28 cellular contexts compared by ENCODE assay signal in the genomic region with DNA sequence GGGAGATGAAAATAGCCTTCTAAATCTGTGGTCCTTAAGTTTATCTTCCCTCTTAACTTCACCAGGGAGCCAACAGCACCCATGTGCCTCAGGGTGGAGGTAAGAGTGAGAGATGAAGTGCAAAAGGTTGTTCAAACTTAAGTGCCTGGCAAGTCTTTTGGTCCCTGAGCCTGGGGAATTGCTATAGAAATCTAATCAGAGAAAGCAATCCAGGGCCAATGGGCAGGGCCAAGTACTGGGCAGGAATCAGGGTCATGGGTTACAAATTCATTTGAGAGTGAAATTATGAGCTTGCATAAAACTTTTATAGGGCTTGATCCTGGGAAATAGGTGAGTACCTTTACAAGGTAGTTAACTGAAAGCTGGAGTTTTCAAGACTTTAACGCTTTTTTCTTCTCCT. TPM values are rescaled to one million over a fixed set of nuclear protein-coding genes. Genes with fewer than 3 reads are reported as not detected.
DNase-seq lines count a peak whose midpoint lies in the region; ATAC-seq and TF ChIP-seq lines count a peak whose summit lies in the region.
"Had no signal": no experiment of that assay in that cellular context is flagged by ENCODE, and none has a peak within 500 bp of the region (broad histone marks: within the 10 kb centered on the region; RNA-seq: fewer than 3 reads in every experiment).

No MANE protein-coding gene starts in this region.

- peak overlapping the region; percentile 18 for H3K27ac Mint-ChIP-seq in activated naive CD8-positive, alpha-beta T cell treated with anti-CD3 and anti-CD28 coated beads, Interleukin-2, amount 10 ng/mL, durations not matched to agents 7 days and 5 days
- H3K27ac Mint-ChIP-seq in activated naive CD8-positive, alpha-beta T cell treated with anti-CD3 and anti-CD28 coated beads, Interleukin-2, amount 50 U/mL, for 24 hours, result no peak overlapping the region
- H3K27ac Mint-ChIP-seq in MCF 10A (ENCODE audit: low read depth, unreplicated experiment), result peak overlapping the region; percentile 84
- no peak overlapping the region for H3K27ac Mint-ChIP-seq in stimulated activated naive CD8-positive, alpha-beta T cell treated with anti-CD3 and anti-CD28 coated beads, Interleukin-15, amount 100 ng/mL, for 72 hours
- H3K27ac Mint-ChIP-seq: activated naive CD8-positive, alpha-beta T cell treated with anti-CD3 and anti-CD28 coated beads for 36 hours; CD8-positive, alpha-beta T cell; WTC11 had no signal

- H3K9ac ChIP-seq in mucosa of rectum (ENCODE audit: low read depth in 1 of 2, low read length in 2 of 2), result peak overlapping the region; percentile 49 to 68

- no peak for TF ChIP-seq CTCF in MCF 10A (IDR thresholded peaks at IDR 0.05; ENCODE audit: unreplicated experiment)

- CTCF ChIA-PET in MCF 10A (lab: Yijun Ruan, JAX), result interaction anchor here (0.7 to 5.3 kb wide), 12 partner anchors 10 to 184 kb away, joined by 3 to 42 read pairs (median 6); a partner anchor contains a TSS

- H3K27ac ChIP-seq in mucosa of rectum (ENCODE audit: low read depth in 2 of 2, low read length in 2 of 2), result peak overlapping the region; percentile 87 to 89
- H3K27ac ChIP-seq: spleen, tibial artery had no signal

- no peak for ATAC-seq in activated naive CD8-positive, alpha-beta T cell treated with anti-CD3 and anti-CD28 coated beads, Interleukin-2, amount 10 ng/mL, durations not matched to agents 7 days and 5 days (ENCODE audit: low read depth)
- no peak for ATAC-seq in activated naive CD8-positive, alpha-beta T cell treated with anti-CD3 and anti-CD28 coated beads, Interleukin-2, amount 50 U/mL, for 24 hours
- ATAC-seq in stimulated activated naive CD8-positive, alpha-beta T cell treated with anti-CD3 and anti-CD28 coated beads, Interleukin-15, amount 100 ng/mL, for 72 hours, result no peak
- ATAC-seq: CD8-positive, alpha-beta T cell; foreskin keratinocyte; natural killer cell; stimulated activated naive CD8-positive, alpha-beta T cell treated with anti-CD3 and anti-CD28 coated beads, Interleukin-15, Interleukin-2, amounts not matched to agents 100 U/mL and 50 U/mL, for 24 hours; WTC11 had no signal

- no peaks in the 10 kb centered on the region for H3K9me3 ChIP-seq in mucosa of rectum (ENCODE audit: control insufficient read depth in 2 of 2, low read length in 2 of 2)
- H3K9me3 ChIP-seq: spleen, tibial artery had no signal

- intact Hi-C loops in MCF 10A (cut with micrococcal nuclease), result no loop called here

- peaks cover 33% of the 10 kb centered on the region for H3K4me1 Mint-ChIP-seq in activated naive CD8-positive, alpha-beta T cell treated with anti-CD3 and anti-CD28 coated beads, Interleukin-2, amount 10 ng/mL, durations not matched to agents 7 days and 5 days
- H3K4me1 Mint-ChIP-seq in activated naive CD8-positive, alpha-beta T cell treated with anti-CD3 and anti-CD28 coated beads, Interleukin-2, amount 50 U/mL, for 24 hours, result peaks cover 47% of the 10 kb centered on the region
- peaks cover 31% of the 10 kb centered on the region for H3K4me1 Mint-ChIP-seq in MCF 10A (ENCODE audit: insufficient read depth, unreplicated experiment)
- H3K4me1 Mint-ChIP-seq in stimulated activated naive CD8-positive, alpha-beta T cell treated with anti-CD3 and anti-CD28 coated beads, Interleukin-15, amount 100 ng/mL, for 72 hours, result peaks cover 46% of the 10 kb centered on the region
- H3K4me1 Mint-ChIP-seq: WTC11 had no signal

- no TSS peak for BruUV-seq in MCF 10A (replicated peaks; lab: Mats Ljungman, UMichigan)

- H3K9me3 Mint-ChIP-seq in activated naive CD8-positive, alpha-beta T cell treated with anti-CD3 and anti-CD28 coated beads, Interleukin-2, amount 10 ng/mL, durations not matched to agents 7 days and 5 days, result peaks cover 2% of the 10 kb centered on the region
- peaks cover 3% of the 10 kb centered on the region for H3K9me3 Mint-ChIP-seq in activated naive CD8-positive, alpha-beta T cell treated with anti-CD3 and anti-CD28 coated beads, Interleukin-2, amount 50 U/mL, for 24 hours
- no peaks in the 10 kb centered on the region for H3K9me3 Mint-ChIP-seq in MCF 10A (ENCODE audit: unreplicated experiment)
- H3K9me3 Mint-ChIP-seq in stimulated activated naive CD8-positive, alpha-beta T cell treated with anti-CD3 and anti-CD28 coated beads, Interleukin-15, amount 100 ng/mL, for 72 hours, result no peaks in the 10 kb centered on the region
- H3K9me3 Mint-ChIP-seq: activated T-helper 1 cell treated with anti-CD3 and anti-CD28 coated beads, Interleukin-12 subunit alpha, Interleukin-12 subunit beta, Interleukin-2, Interleukin-4 antibody, amounts not matched to agents 30 ng/mL and 10 ng/mL and 1 ng/mL, durations not matched to agents 14 hours and 24 hours and 36 hours; CD8-positive, alpha-beta T cell; natural killer cell; WTC11 had no signal

- H3K36me3 ChIP-seq in mucosa of rectum (ENCODE audit: control insufficient read depth in 2 of 2, insufficient read depth in 2 of 2, low read length in 2 of 2), result no peaks in the 10 kb centered on the region
- H3K36me3 ChIP-seq: spleen, tibial artery had no signal

- POLR2A ChIA-PET in activated naive CD8-positive, alpha-beta T cell treated with anti-CD3 and anti-CD28 coated beads, Interleukin-2, amount 10 ng/mL, durations not matched to agents 7 days and 5 days (lab: Charles Lee), result interaction anchor here (1.3 to 4.4 kb wide), 2 partner anchors 20 to 48 kb away, joined by 3 to 24 read pairs; no protein-coding TSS in a partner anchor
- POLR2A ChIA-PET in MCF 10A (lab: Yijun Ruan, JAX), result interaction anchor here (0.6 to 13.5 kb wide), 21 partner anchors 9 to 1406 kb away, joined by 3 to 222 read pairs (median 17); a partner anchor contains a TSS

- no peak for DNase-seq in activated naive CD8-positive, alpha-beta T cell treated with anti-CD3 and anti-CD28 coated beads, Interleukin-2, amount 10 ng/mL, durations not matched to agents 7 days and 5 days
- no peak for DNase-seq in activated naive CD8-positive, alpha-beta T cell treated with anti-CD3 and anti-CD28 coated beads, Interleukin-2, amount 50 U/mL, for 24 hours
- DNase-seq in MCF 10A (ENCODE audit: unreplicated experiment) (no peak), NCI-H1105 (lab: John Stamatoyannopoulos, UW) (no peak), HUDEP-2 (lab: John Stamatoyannopoulos, UW; ENCODE audit: unreplicated experiment in 76 of 76) (no peak), middle frontal gyrus (ENCODE audit: extremely low spot score, low spot score) (no peak)
- no peak for DNase-seq in stimulated activated naive CD8-positive, alpha-beta T cell treated with anti-CD3 and anti-CD28 coated beads, Interleukin-15, amount 100 ng/mL, for 72 hours
- DNase-seq: 8988T; activated CD4-positive, alpha-beta T cell treated with anti-CD3 and anti-CD28 coated beads, Interleukin-2, amount 50 U/mL, for 1 hour; activated naive CD8-positive, alpha-beta T cell treated with anti-CD3 and anti-CD28 coated beads for 36 hours; CD8-positive, alpha-beta T cell; DMS153; effector CD4-positive, alpha-beta T cell; erythroblast; foreskin keratinocyte; GDM1; natural killer cell; NCI-H1048; NCI-H187 treated with DMSO at 0.1 percent for 48 hours; Right ventricle myocardium superior; spleen; stimulated activated CD4-positive, alpha-beta T cell treated with anti-CD3 and anti-CD28 coated beads, Interleukin-4, amount 100 ng/mL, for 24 hours; stimulated activated naive CD8-positive, alpha-beta T cell treated with anti-CD3 and anti-CD28 coated beads, Interleukin-15, Interleukin-2, amounts not matched to agents 100 U/mL and 50 U/mL, for 24 hours; T-helper 9 cell; tibial artery had no signal

- H3K4me3 Mint-ChIP-seq in activated naive CD8-positive, alpha-beta T cell treated with anti-CD3 and anti-CD28 coated beads, Interleukin-2, amount 10 ng/mL, durations not matched to agents 7 days and 5 days, result no peak overlapping the region
- no peak overlapping the region for H3K4me3 Mint-ChIP-seq in activated naive CD8-positive, alpha-beta T cell treated with anti-CD3 and anti-CD28 coated beads, Interleukin-2, amount 50 U/mL, for 24 hours
- H3K4me3 Mint-ChIP-seq in MCF 10A (ENCODE audit: unreplicated experiment), result no peak overlapping the region
- H3K4me3 Mint-ChIP-seq in stimulated activated naive CD8-positive, alpha-beta T cell treated with anti-CD3 and anti-CD28 coated beads, Interleukin-15, amount 100 ng/mL, for 72 hours, result no peak overlapping the region
- H3K4me3 Mint-ChIP-seq: activated naive CD8-positive, alpha-beta T cell treated with anti-CD3 and anti-CD28 coated beads for 36 hours; activated T-helper 1 cell treated with anti-CD3 and anti-CD28 coated beads, Interleukin-12 subunit alpha, Interleukin-12 subunit beta, Interleukin-2, Interleukin-4 antibody, amounts not matched to agents 30 ng/mL and 10 ng/mL and 1 ng/mL, durations not matched to agents 14 hours and 24 hours and 36 hours; CD8-positive, alpha-beta T cell; natural killer cell; WTC11 had no signal

- H3K27me3 ChIP-seq in mucosa of rectum (ENCODE audit: control insufficient read depth in 2 of 2, insufficient read depth in 2 of 2, low read length in 2 of 2), result no peaks in the 10 kb centered on the region
- H3K27me3 ChIP-seq: foreskin keratinocyte, spleen, tibial artery had no signal

- peaks cover 3% of the 10 kb centered on the region for H3K27me3 Mint-ChIP-seq in activated naive CD8-positive, alpha-beta T cell treated with anti-CD3 and anti-CD28 coated beads, Interleukin-2, amount 10 ng/mL, durations not matched to agents 7 days and 5 days
- H3K27me3 Mint-ChIP-seq in activated naive CD8-positive, alpha-beta T cell treated with anti-CD3 and anti-CD28 coated beads, Interleukin-2, amount 50 U/mL, for 24 hours, result no peaks in the 10 kb centered on the region
- H3K27me3 Mint-ChIP-seq in MCF 10A (ENCODE audit: insufficient read depth, unreplicated experiment), result no peaks in the 10 kb centered on the region
- no peaks in the 10 kb centered on the region for H3K27me3 Mint-ChIP-seq in stimulated activated naive CD8-positive, alpha-beta T cell treated with anti-CD3 and anti-CD28 coated beads, Interleukin-15, amount 100 ng/mL, for 72 hours
- H3K27me3 Mint-ChIP-seq: activated naive CD8-positive, alpha-beta T cell treated with anti-CD3 and anti-CD28 coated beads for 36 hours had no signal

- H3K36me3 Mint-ChIP-seq in activated naive CD8-positive, alpha-beta T cell treated with anti-CD3 and anti-CD28 coated beads, Interleukin-2, amount 10 ng/mL, durations not matched to agents 7 days and 5 days, result peaks cover 11% of the 10 kb centered on the region
- no peaks in the 10 kb centered on the region for H3K36me3 Mint-ChIP-seq in activated naive CD8-positive, alpha-beta T cell treated with anti-CD3 and anti-CD28 coated beads, Interleukin-2, amount 50 U/mL, for 24 hours (ENCODE audit: low read depth)
- H3K36me3 Mint-ChIP-seq in MCF 10A (ENCODE audit: insufficient read depth, unreplicated experiment), result no peaks in the 10 kb centered on the region
- H3K36me3 Mint-ChIP-seq: CD8-positive, alpha-beta T cell; natural killer cell; WTC11 had no signal

- H3K4me3 ChIP-seq in mucosa of rectum (ENCODE audit: low read length in 2 of 2), result no peak overlapping the region
- H3K4me3 ChIP-seq: spleen, tibial artery had no signal

- peaks cover 21 to 40% of the 10 kb centered on the region in 2 donors for H3K4me1 ChIP-seq in mucosa of rectum (ENCODE audit: control insufficient read depth in 2 of 2, insufficient read depth in 2 of 2, low read length in 2 of 2)

RNA-seq across cellular contexts. Expression of a gene that starts 59.1 kb away (rescaled TPM):
- total RNA-seq in activated naive CD8-positive, alpha-beta T cell treated with anti-CD3 and anti-CD28 coated beads, Interleukin-2, amount 10 ng/mL, durations not matched to agents 7 days and 5 days, result 100 to 1,000 TPM; 162 to 169 TPM
- 111 and 112 TPM in 2 replicates for total RNA-seq in MCF 10A (2022)

Comparison
In these comparisons a context has a peak if more than half of its experiments do, and no peak if none do; other contexts are left out.
1. H3K27ac Mint-ChIP-seq: peak in activated naive CD8-positive, alpha-beta T cell treated with anti-CD3 and anti-CD28 coated beads, Interleukin-2, amount 10 ng/mL, durations not matched to agents 7 days and 5 days (single experiment) and MCF 10A (single experiment); none in activated naive CD8-positive, alpha-beta T cell treated with anti-CD3 and anti-CD28 coated beads, Interleukin-2, amount 50 U/mL, for 24 hours (single experiment) and stimulated activated naive CD8-positive, alpha-beta T cell treated with anti-CD3 and anti-CD28 coated beads, Interleukin-15, amount 100 ng/mL, for 72 hours (0 of 2).